ENCODE assay signal across 33 cellular contexts in the genomic region with DNA sequence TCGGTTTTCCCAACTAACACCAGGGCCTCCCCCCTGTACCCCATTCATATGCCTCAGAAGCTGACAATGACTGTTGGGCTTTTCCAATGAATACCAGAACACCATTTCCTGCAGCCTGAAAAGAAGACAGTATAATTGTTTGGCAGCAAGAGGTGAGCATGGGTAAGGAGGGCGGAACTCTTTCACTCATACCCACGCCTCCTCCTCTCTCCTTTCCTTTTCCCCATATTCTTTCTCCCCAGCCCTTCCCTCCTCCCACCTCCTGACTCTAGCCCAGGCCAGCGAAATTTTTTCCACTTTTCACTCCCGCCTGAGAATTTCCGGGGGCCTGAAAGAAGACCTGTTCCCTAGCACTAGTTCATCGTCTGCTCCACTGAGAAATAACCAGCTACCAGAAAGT. TPM values are rescaled to one million over a fixed set of nuclear protein-coding genes. Genes with fewer than 3 reads are reported as not detected.
"Had no signal": no experiment of that assay in that cellular context is flagged by ENCODE, and none has a peak within 500 bp of the region (broad histone marks: within the 10 kb centered on the region; RNA-seq: fewer than 3 reads in every experiment).

No MANE protein-coding gene starts in this region.

- H3K27ac Mint-ChIP-seq: activated CD4-positive, alpha-beta memory T cell treated with anti-CD3 and anti-CD28 coated beads, Interleukin-2, amount 10 ng/mL, durations not matched to agents 7 days and 5 days; activated CD4-positive, alpha-beta T cell treated with anti-CD3 and anti-CD28 coated beads for 36 hours; activated CD4-positive, alpha-beta T cell treated with anti-CD3 and anti-CD28 coated beads, Interleukin-2, amount 10 ng/mL, durations not matched to agents 24 days and 14 days; activated naive CD4-positive, alpha-beta T cell treated with anti-CD3 and anti-CD28 coated beads, Interleukin-2, amount 10 ng/mL, durations not matched to agents 7 days and 5 days; activated naive CD4-positive, alpha-beta T cell treated with anti-CD3 and anti-CD28 coated beads, Interleukin-2, amount 50 U/mL, for 72 hours; activated T-cell treated with anti-CD3 and anti-CD28 coated beads, Interleukin-2, amount 50 U/mL, for 24 hours; activated T-cell treated with anti-CD3 and anti-CD28 coated beads, Interleukin-2, amount 50 U/mL, for 72 hours; effector memory CD8-positive, alpha-beta T cell; T-helper 17 cell; T-helper 2 cell treated with Interferon-gamma antibody and Interleukin-4, amounts not matched to agents 5 μg/mL and 100 μg/mL, for 36 hours had no signal

- H3K4me1 Mint-ChIP-seq: activated CD4-positive, alpha-beta memory T cell treated with anti-CD3 and anti-CD28 coated beads, Interleukin-2, amount 10 ng/mL, durations not matched to agents 7 days and 5 days; activated naive CD4-positive, alpha-beta T cell treated with anti-CD3 and anti-CD28 coated beads, Interleukin-2, amount 10 ng/mL, durations not matched to agents 7 days and 5 days had no signal

- H3K36me3 Mint-ChIP-seq: activated naive CD4-positive, alpha-beta T cell treated with anti-CD3 and anti-CD28 coated beads, Interleukin-2, amount 10 ng/mL, durations not matched to agents 7 days and 5 days; activated naive CD4-positive, alpha-beta T cell treated with anti-CD3 and anti-CD28 coated beads, Interleukin-2, amount 50 U/mL, for 72 hours had no signal

- DNase-seq: activated CD4-positive, alpha-beta memory T cell treated with anti-CD3 and anti-CD28 coated beads, Interleukin-2, amount 10 ng/mL, durations not matched to agents 7 days and 5 days; activated CD4-positive, alpha-beta T cell treated with anti-CD3 and anti-CD28 coated beads for 36 hours; activated CD4-positive, alpha-beta T cell treated with anti-CD3 and anti-CD28 coated beads, Interleukin-2, amount 10 ng/mL, durations not matched to agents 24 days and 14 days; activated CD4-positive, CD25-positive, alpha-beta regulatory T cell; activated CD4-positive, CD25-positive, alpha-beta regulatory T cell treated with anti-CD3 and anti-CD28 coated beads, Interleukin-2, amount 50 U/mL, for 72 hours; activated CD8-positive, alpha-beta memory T cell treated with anti-CD3 and anti-CD28 coated beads, Interleukin-2, amount 50 U/mL, for 48 hours; activated gamma-delta T cell; activated naive CD4-positive, alpha-beta T cell; activated naive CD4-positive, alpha-beta T cell treated with anti-CD3 and anti-CD28 coated beads, Interleukin-2, amount 10 ng/mL, durations not matched to agents 7 days and 5 days; activated T-cell treated with anti-CD3 and anti-CD28 coated beads for 4 hours; activated T-cell treated with anti-CD3 and anti-CD28 coated beads, Interleukin-2, amount 50 U/mL, for 24 hours; activated T-cell treated with anti-CD3 and anti-CD28 coated beads, Interleukin-2, amount 50 U/mL, for 72 hours; adrenal gland; amygdala; aorta; body of pancreas; caudate nucleus; cortex of kidney; effector CD4-positive, alpha-beta T cell; effector memory CD8-positive, alpha-beta T cell; esophagus squamous epithelium; foreskin melanocyte; glutamatergic neuron; heart left ventricle; T-helper 1 cell; T-helper 17 cell; T1000 had no signal

- H3K9me3 ChIP-seq: adrenal gland, body of pancreas, esophagus squamous epithelium, heart left ventricle had no signal

- H3K9me3 Mint-ChIP-seq: activated CD4-positive, alpha-beta memory T cell treated with anti-CD3 and anti-CD28 coated beads, Interleukin-2, amount 10 ng/mL, durations not matched to agents 7 days and 5 days; activated CD4-positive, alpha-beta T cell treated with anti-CD3 and anti-CD28 coated beads, Interleukin-2, amount 10 ng/mL, durations not matched to agents 24 days and 14 days; activated naive CD4-positive, alpha-beta T cell treated with anti-CD3 and anti-CD28 coated beads, Interleukin-2, amount 10 ng/mL, durations not matched to agents 7 days and 5 days; activated naive CD4-positive, alpha-beta T cell treated with anti-CD3 and anti-CD28 coated beads, Interleukin-2, amount 50 U/mL, for 72 hours; activated T-cell treated with anti-CD3 and anti-CD28 coated beads, Interleukin-2, amount 50 U/mL, for 24 hours; activated T-cell treated with anti-CD3 and anti-CD28 coated beads, Interleukin-2, amount 50 U/mL, for 72 hours; effector memory CD8-positive, alpha-beta T cell; T-helper 2 cell treated with Interferon-gamma antibody and Interleukin-4, amounts not matched to agents 5 μg/mL and 100 μg/mL, for 36 hours had no signal

- H3K4me3 ChIP-seq: adrenal gland, body of pancreas, esophagus squamous epithelium, heart left ventricle had no signal

- H3K27me3 Mint-ChIP-seq: activated CD4-positive, alpha-beta T cell treated with anti-CD3 and anti-CD28 coated beads, Interleukin-2, amount 10 ng/mL, durations not matched to agents 24 days and 14 days had no signal

- H3K36me3 ChIP-seq: adrenal gland, esophagus squamous epithelium, heart left ventricle, WERI-Rb-1 had no signal

- H3K4me1 ChIP-seq: adrenal gland, body of pancreas, esophagus squamous epithelium had no signal

- H3K4me3 Mint-ChIP-seq: activated CD4-positive, alpha-beta memory T cell treated with anti-CD3 and anti-CD28 coated beads, Interleukin-2, amount 10 ng/mL, durations not matched to agents 7 days and 5 days; activated CD4-positive, alpha-beta T cell treated with anti-CD3 and anti-CD28 coated beads for 36 hours; activated CD4-positive, alpha-beta T cell treated with anti-CD3 and anti-CD28 coated beads, Interleukin-2, amount 10 ng/mL, durations not matched to agents 24 days and 14 days; activated naive CD4-positive, alpha-beta T cell treated with anti-CD3 and anti-CD28 coated beads, Interleukin-2, amount 10 ng/mL, durations not matched to agents 7 days and 5 days; activated T-cell treated with anti-CD3 and anti-CD28 coated beads, Interleukin-2, amount 50 U/mL, for 24 hours; activated T-cell treated with anti-CD3 and anti-CD28 coated beads, Interleukin-2, amount 50 U/mL, for 72 hours; effector memory CD8-positive, alpha-beta T cell; T-helper 17 cell; T-helper 2 cell treated with Interferon-gamma antibody and Interleukin-4, amounts not matched to agents 5 μg/mL and 100 μg/mL, for 36 hours had no signal

- ATAC-seq: activated CD4-positive, alpha-beta T cell treated with anti-CD3 and anti-CD28 coated beads for 36 hours; activated naive CD4-positive, alpha-beta T cell treated with anti-CD3 and anti-CD28 coated beads, Interleukin-2, amount 50 U/mL, for 72 hours; activated T-cell treated with anti-CD3 and anti-CD28 coated beads, Interleukin-2, amount 50 U/mL, for 72 hours; body of pancreas; effector memory CD8-positive, alpha-beta T cell; heart left ventricle; T-helper 17 cell had no signal

- H3K27ac ChIP-seq: adrenal gland, body of pancreas, epithelial cell of prostate, esophagus squamous epithelium, heart left ventricle, WERI-Rb-1 had no signal

- FAIRE-seq: colon, endothelial cell of umbilical vein had no signal

- H3K27me3 ChIP-seq: adrenal gland, body of pancreas, heart left ventricle had no signal

RNA-seq across cellular contexts. Expression of gene CHST1, which starts 58.0 kb away (rescaled TPM):
- total RNA-seq: activated CD4-positive, alpha-beta memory T cell treated with anti-CD3 and anti-CD28 coated beads, Interleukin-2, amount 10 ng/mL, durations not matched to agents 7 days and 5 days; T-helper 17 cell had no signal
